ENCODE assay signal across 20 cellular contexts in genomic region chr2:223267160-223267951, GRCh38.
"Had no signal": no experiment of that assay in that cellular context is flagged by ENCODE, and none has a peak within 500 bp of the region (broad histone marks: within the 10 kb centered on the region; RNA-seq: fewer than 3 reads in every experiment).

No MANE protein-coding gene starts in this region.

- H3K4me2 ChIP-seq: KMS-11 had no signal

- H3K27ac ChIP-seq: HL-60, KMS-11, RWPE1 had no signal

- DNase-seq: Kasumi-1; MM.1S; NCI-H1092 treated with DMSO at 0.1 percent for 48 hours; NCI-H146; NCI-H1694 treated with DMSO at 0.1 percent for 48 hours; NCI-H1930; NCI-H2107; NCI-H345; NCI-H446 treated with DMSO at 0.1 percent for 48 hours; NCI-H510A treated with DMSO at 0.1 percent for 48 hours; NCI-H526; NCI-H748 treated with DMSO at 0.1 percent for 48 hours; NK-92 treated with Interleukin-12 subunit alpha and Interleukin-12 subunit beta, amount 100 ng/mL, for 24 hours; PC-3; SHP77 had no signal

- H3K4me3 ChIP-seq: K562 had no signal

- H3K9ac ChIP-seq: KMS-11 had no signal

- ATAC-seq: K562, Panc1, PC-3 had no signal
